Comparison of ENCODE assay signal across 8 cellular contexts in the genomic region with DNA sequence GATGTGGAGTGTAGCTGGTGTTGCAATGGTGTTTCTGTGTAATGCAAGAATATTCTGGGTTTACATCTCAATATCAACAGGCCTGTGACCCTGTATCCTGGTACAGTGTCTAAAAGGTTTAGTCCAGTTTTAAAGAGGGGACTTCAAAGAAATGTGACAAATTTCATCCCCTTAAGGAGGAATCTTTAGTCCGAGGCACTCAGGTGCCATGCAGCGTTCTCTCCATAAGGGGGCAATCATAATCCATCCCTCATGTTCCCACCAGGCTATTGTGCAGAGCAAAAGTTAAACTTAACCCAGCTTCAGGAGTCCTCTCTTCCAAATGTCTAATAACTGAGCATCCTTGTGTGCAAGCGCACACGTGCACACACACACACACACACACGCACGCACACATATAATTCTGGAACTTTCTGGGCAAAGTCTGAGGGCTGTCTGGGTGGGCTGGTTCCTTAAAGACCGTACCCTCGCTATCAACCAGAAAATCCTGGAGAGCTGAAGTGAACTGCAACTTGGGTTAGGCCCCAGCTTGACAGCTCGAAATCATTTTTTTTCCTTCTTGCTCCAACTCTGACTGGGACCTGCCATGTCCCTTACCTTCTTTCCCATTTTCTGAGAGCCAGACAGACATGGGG. TPM values are rescaled to one million over a fixed set of nuclear protein-coding genes. Genes with fewer than 3 reads are reported as not detected.
DNase-seq lines count a peak whose midpoint lies in the region; ATAC-seq and TF ChIP-seq lines count a peak whose summit lies in the region.

No MANE protein-coding gene starts in this region.

- TF ChIP-seq CTCF in neural progenitor cell (IDR thresholded peaks at IDR 0.05): peak; percentile 88

- no peaks in the 10 kb centered on the region for H3K36me3 ChIP-seq in neural progenitor cell

- no peak overlapping the region for H3K9ac ChIP-seq in neural progenitor cell

- no peaks in the 10 kb centered on the region for H3K79me2 ChIP-seq in neural progenitor cell (ENCODE audit: low read depth)

- peak overlapping the region; percentile 11 for H3K4me3 Mint-ChIP-seq in neural progenitor cell
- no peak overlapping the region for H3K4me3 Mint-ChIP-seq in natural killer cell treated with Interleukin-12 subunit alpha and Interleukin-12 subunit beta and Interleukin-15 and Interleukin-18, amount 100 ng/mL, for 72 hours

- H3K4me2 ChIP-seq in neural progenitor cell: no peak overlapping the region

- no peaks in the 10 kb centered on the region for H3K36me3 Mint-ChIP-seq in neural progenitor cell
- H3K36me3 Mint-ChIP-seq in natural killer cell treated with Interleukin-12 subunit alpha and Interleukin-12 subunit beta and Interleukin-15 and Interleukin-18, amount 100 ng/mL, for 72 hours: no peaks in the 10 kb centered on the region

- DNase-seq in EL (peak; percentile 42), HT-29 (ENCODE audit: low spot score) (peak; percentile 57), RPMI7951 (ENCODE audit: low read depth) (peak; percentile 18), neural progenitor cell (ENCODE audit: low spot score) (peak; percentile 73)
- no peak for DNase-seq in natural killer cell treated with Interleukin-12 subunit alpha and Interleukin-12 subunit beta and Interleukin-15 and Interleukin-18, amount 100 ng/mL, for 72 hours (ENCODE audit: low spot score)

- H3K27me3 ChIP-seq in neural progenitor cell: peaks cover 7% of the 10 kb centered on the region

- H3F3A ChIP-seq in neural progenitor cell (ENCODE audit: low read depth): peaks cover 31% of the 10 kb centered on the region

- peaks cover 30% of the 10 kb centered on the region for H4K20me1 ChIP-seq in neural progenitor cell (ENCODE audit: low read depth)

- no peak overlapping the region for H3K27ac Mint-ChIP-seq in neural progenitor cell
- H3K27ac Mint-ChIP-seq in natural killer cell treated with Interleukin-12 subunit alpha and Interleukin-12 subunit beta and Interleukin-15 and Interleukin-18, amount 100 ng/mL, for 72 hours: no peak overlapping the region

- no peaks in the 10 kb centered on the region for H3K9me3 Mint-ChIP-seq in neural progenitor cell
- H3K9me3 Mint-ChIP-seq in natural killer cell treated with Interleukin-12 subunit alpha and Interleukin-12 subunit beta and Interleukin-15 and Interleukin-18, amount 100 ng/mL, for 72 hours: no peaks in the 10 kb centered on the region

- ATAC-seq in esophagus mucosa: peak; percentile 52
- ATAC-seq in HG03196 (IDR thresholded peaks at IDR 0.05; ENCODE audit: unreplicated experiment): no peak
- ATAC-seq in natural killer cell treated with Interleukin-12 subunit alpha and Interleukin-12 subunit beta and Interleukin-15 and Interleukin-18, amount 100 ng/mL, for 72 hours: no peak
- no peak for ATAC-seq in activated CD4-positive, CD25-positive, alpha-beta regulatory T cell treated with anti-CD3 and anti-CD28 coated beads, Interleukin-2, amount 50 U/mL, for 24 hours

- no peak overlapping the region for H3K4me3 ChIP-seq in neural progenitor cell

- peaks cover 34% of the 10 kb centered on the region for H3K4me1 Mint-ChIP-seq in neural progenitor cell
- H3K4me1 Mint-ChIP-seq in natural killer cell treated with Interleukin-12 subunit alpha and Interleukin-12 subunit beta and Interleukin-15 and Interleukin-18, amount 100 ng/mL, for 72 hours (ENCODE audit: low read depth in 2 of 2): peaks cover 0 to 3% of the 10 kb centered on the region in 2 donors

- H3K27me3 Mint-ChIP-seq in neural progenitor cell (ENCODE audit: insufficient read depth, low read depth): peaks cover 1% of the 10 kb centered on the region
- no peaks in the 10 kb centered on the region for H3K27me3 Mint-ChIP-seq in natural killer cell treated with Interleukin-12 subunit alpha and Interleukin-12 subunit beta and Interleukin-15 and Interleukin-18, amount 100 ng/mL, for 72 hours

- H3K9me3 ChIP-seq in neural progenitor cell (ENCODE audit: low read depth): no peaks in the 10 kb centered on the region

- H3K4me1 ChIP-seq in neural progenitor cell: peaks cover 32% of the 10 kb centered on the region

- no peak overlapping the region for H2AFZ ChIP-seq in neural progenitor cell (replicated peaks)

- no peak overlapping the region for H3K27ac ChIP-seq in neural progenitor cell

RNA-seq across cellular contexts. Expression of a gene that starts 46.0 kb away (rescaled TPM):
- 0.78 and 0.94 TPM in 2 replicates for total RNA-seq in HT-29 (2014; rRNA removed; shearing (Covaris generic))
- not detected in 2 replicates for total RNA-seq in RPMI7951 (2014; rRNA removed; shearing (Covaris generic))
- total RNA-seq in esophagus mucosa (not detected), neural progenitor cell (ENCODE audit: low replicate concordance) (18.5 and 70.7 TPM in 2 replicates)
- not detected for total RNA-seq in natural killer cell treated with Interleukin-12 subunit alpha and Interleukin-12 subunit beta and Interleukin-15 and Interleukin-18, amount 100 ng/mL, for 72 hours

Comparison
In these comparisons a context has a peak if more than half of its experiments do, and no peak if none do; other contexts are left out.
1. RNA of a gene that starts 46.0 kb away (total RNA-seq): 18.5 to 70.7 TPM in neural progenitor cell; 0.78 to 0.94 TPM in HT-29, not detected in natural killer cell treated with Interleukin-12 subunit alpha and Interleukin-12 subunit beta and Interleukin-15 and Interleukin-18, amount 100 ng/mL, for 72 hours, not detected in RPMI7951 and not detected in esophagus mucosa (single experiment); every median in the first group is over 10 times any median in the second.